Comparison of ENCODE assay signal across 16 cellular contexts in genomic region chr6:111957623-111958315, GRCh38.
A peak's percentile ranks its signal among the peaks of the same experiment; 100 is the strongest.
DNase-seq lines count a peak whose midpoint lies in the region; FAIRE-seq and TF ChIP-seq lines count a peak whose summit lies in the region.
"Had no signal": no experiment of that assay in that cellular context is flagged by ENCODE, and none has a peak within 500 bp of the region (broad histone marks: within the 10 kb centered on the region; RNA-seq: fewer than 3 reads in every experiment).

No MANE protein-coding gene starts in this region.

- peaks cover 19% of the 10 kb centered on the region for H3K4me1 ChIP-seq in BLaER1
- H3K4me1 ChIP-seq in H9 (ENCODE audit: insufficient read depth, low read length), result peaks cover 4% of the 10 kb centered on the region; the same call in 1 of the 2 replicates
- H3K4me1 ChIP-seq in tibial nerve, result peaks cover 0 to 5% (median 1%) of the 10 kb centered on the region in 4 donors
- H3K4me1 ChIP-seq: HAP-1 had no signal

- H3K9me3 Mint-ChIP-seq in H9 (peaks cover 0 to 2% of the 10 kb centered on the region in 2 experiments; a peak in 2 of 5 replicates), glutamatergic neuron (ENCODE audit: unreplicated experiment) (peaks cover 8% of the 10 kb centered on the region)

- peak overlapping the region; percentile 25 for H3K4me2 ChIP-seq in BLaER1
- H3K4me2 ChIP-seq in H9 (ENCODE audit: insufficient read depth, insufficient read length, low read length), result no peak overlapping the region

- no peak overlapping the region for H2BK20ac ChIP-seq in H9 (ENCODE audit: low read depth, low read length, poor library complexity, severe bottlenecking)

- no peak overlapping the region for H2AFZ ChIP-seq in H9 (ENCODE audit: low read length)

- no peak overlapping the region for H3K18ac ChIP-seq in H9 (ENCODE audit: insufficient read length, low read depth, low read length)

- no peak overlapping the region for H2BK120ac ChIP-seq in H9 (ENCODE audit: low read depth, low read length, poor library complexity, severe bottlenecking)

- H3K23me2 ChIP-seq in H9 (ENCODE audit: insufficient read length, low read depth, low read length, poor library complexity, severe bottlenecking), result no peaks in the 10 kb centered on the region

- no peak overlapping the region for H3K4me3 ChIP-seq in BLaER1
- H3K4me3 ChIP-seq in tibial nerve, result no peak overlapping the region
- H3K4me3 ChIP-seq: HAP-1 had no signal

- FAIRE-seq in GM12891 (lab: Jason Lieb, UNC), result no peak

- no peaks in the 10 kb centered on the region for H4K20me1 ChIP-seq in BLaER1
- H4K20me1 ChIP-seq in H9 (ENCODE audit: control insufficient read depth, insufficient read depth, insufficient read length), result no peaks in the 10 kb centered on the region

- H3K27ac ChIP-seq in BLaER1, result no peak overlapping the region
- no peak overlapping the region for H3K27ac ChIP-seq in H9 (ENCODE audit: insufficient read length, low read depth, low read length)
- H3K27ac ChIP-seq in tibial nerve, result no peak overlapping the region
- H3K27ac ChIP-seq: foreskin keratinocyte had no signal

- WGBS in H9 (ENCODE audit: extremely low coverage, insufficient read length, low lambda C conversion rate), result no CpG with 5 or more reads among the region's 10 CpGs
- WGBS in tibial nerve, 2 donors, result 74 to 81% methylated on average over 10 of the region's 10 CpGs

- H3K9ac ChIP-seq in BLaER1 (no peak overlapping the region), H9 (ENCODE audit: extremely low read depth, insufficient read length, low read length) (no peak overlapping the region)

- H2BK5ac ChIP-seq in H9 (ENCODE audit: insufficient read length, low read length), result no peak overlapping the region

- H3K27ac Mint-ChIP-seq in H9 (no peak overlapping the region), glutamatergic neuron (ENCODE audit: unreplicated experiment) (no peak overlapping the region)

- H3K4ac ChIP-seq in H9 (ENCODE audit: low read depth, low read length), result no peak overlapping the region

- H3K4me3 Mint-ChIP-seq in H9 (no peak overlapping the region), glutamatergic neuron (ENCODE audit: unreplicated experiment) (peak overlapping the region; percentile 28)

- no peak overlapping the region for H4K91ac ChIP-seq in H9 (ENCODE audit: insufficient read length, low read depth, low read length)

- TF ChIP-seq CTCF in H9 (conservative IDR thresholded peaks at IDR 0.05), result peak; percentile 36; the same call in 2 of the 3 replicates
- no peak for TF ChIP-seq CTCF in glutamatergic neuron (IDR thresholded peaks at IDR 0.05; ENCODE audit: partially characterized antibody, unreplicated experiment)
- TF ChIP-seq CTCF in tibial nerve (IDR thresholded peaks at IDR 0.05), result no peak

- H2BK12ac ChIP-seq in H9 (ENCODE audit: insufficient read length, low read depth, low read length), result no peak overlapping the region

- H4K8ac ChIP-seq in H9 (replicated peaks; ENCODE audit: insufficient read length, low read depth, low read length), result no peak overlapping the region

- H3K9me3 ChIP-seq in BLaER1, result no peaks in the 10 kb centered on the region
- no peaks in the 10 kb centered on the region for H3K9me3 ChIP-seq in H9 (ENCODE audit: control insufficient read depth, low read depth, low read length)
- H3K9me3 ChIP-seq in tibial nerve, result peaks cover 0 to 7% (median 0%) of the 10 kb centered on the region in 4 donors
- H3K9me3 ChIP-seq: HAP-1 had no signal

- TF ChIP-seq POLR2A in tibial nerve (IDR thresholded peaks at IDR 0.05) (no peak), GM12891 (IDR thresholded peaks at IDR 0.05; ENCODE audit: low read depth, low read length) (no peak)

- no peak overlapping the region for H2AK5ac ChIP-seq in H9 (ENCODE audit: insufficient read length, low read length)

- H2BK15ac ChIP-seq in H9 (ENCODE audit: low read depth, low read length), result no peak overlapping the region

- H3K79me2 ChIP-seq in H9 (ENCODE audit: insufficient read depth, low read length), result no peaks in the 10 kb centered on the region

- no peaks in the 10 kb centered on the region for H3K79me1 ChIP-seq in H9 (ENCODE audit: insufficient read depth, low read depth, low read length, poor library complexity, severe bottlenecking)

- peaks cover 1% of the 10 kb centered on the region; the same call in 1 of the 2 replicates for H3K27me3 Mint-ChIP-seq in H9 (ENCODE audit: low read depth)
- peaks cover 8% of the 10 kb centered on the region for H3K27me3 Mint-ChIP-seq in glutamatergic neuron (ENCODE audit: unreplicated experiment)
- H3K27me3 Mint-ChIP-seq: brain had no signal

- H3K4me1 Mint-ChIP-seq in H9, result peaks cover 11 to 17% of the 10 kb centered on the region in 2 experiments
- peaks cover 17% of the 10 kb centered on the region for H3K4me1 Mint-ChIP-seq in glutamatergic neuron (ENCODE audit: low read depth, unreplicated experiment)

- no peak overlapping the region for H3K23ac ChIP-seq in H9 (ENCODE audit: insufficient read length, low read depth, low read length)

- peak; percentile 78 for DNase-seq in H9
- peak; percentile 58 for DNase-seq in NCI-H345 treated with DMSO at 0.1 percent for 48 hours (lab: John Stamatoyannopoulos, UW; ENCODE audit: unreplicated experiment)
- DNase-seq in glutamatergic neuron, result peak; percentile 64
- DNase-seq in ecto neural progenitor cell (ENCODE audit: low spot score), result no peak
- DNase-seq in tibial nerve (ENCODE audit: low spot score in 2 of 2), result no peak
- DNase-seq in GM12891 (ENCODE audit: insufficient read length, low spot score), result no peak
- DNase-seq in hippocampal formation (lab: John Stamatoyannopoulos, UW), result no peak
- DNase-seq: activated naive CD4-positive, alpha-beta T cell; foreskin keratinocyte; GDM1; NK-92 treated with Interleukin-12 subunit alpha and Interleukin-12 subunit beta, amount 100 ng/mL, for 24 hours; SIG-M5; stimulated activated CD4-positive, alpha-beta T cell treated with anti-CD3 and anti-CD28 coated beads, Interleukin-2, amount 100 ng/mL, for 48 hours had no signal

- H3K56ac ChIP-seq in H9 (ENCODE audit: insufficient read length, low read depth, low read length), result no peak overlapping the region

- H3K36me3 Mint-ChIP-seq in H9 (ENCODE audit: insufficient read depth in 1 of 3, low read depth in 3 of 3), result 0 out of 7 replicates have a peak, but pooled peaks cover 0 to 4% (median 0%) of the 10 kb centered on the region in 3 experiments
- H3K36me3 Mint-ChIP-seq in glutamatergic neuron (ENCODE audit: unreplicated experiment), result no peaks in the 10 kb centered on the region
- H3K36me3 Mint-ChIP-seq: brain had no signal

- H3K36me3 ChIP-seq in BLaER1 (no peaks in the 10 kb centered on the region), tibial nerve (no peaks in the 10 kb centered on the region)
- H3K36me3 ChIP-seq: HAP-1 had no signal

- H4K5ac ChIP-seq in H9 (ENCODE audit: insufficient read length, low read depth, low read length), result no peak overlapping the region

- no peak overlapping the region for H3K14ac ChIP-seq in H9 (ENCODE audit: insufficient read depth, low read length)

- TF ChIP-seq EP300 in tibial nerve (IDR thresholded peaks at IDR 0.05), result no peak

- no peak overlapping the region for H3T11ph ChIP-seq in H9 (ENCODE audit: low read length)

- peaks cover 5% of the 10 kb centered on the region; the same call in 1 of the 2 replicates for H3K27me3 ChIP-seq in BLaER1
- no peaks in the 10 kb centered on the region for H3K27me3 ChIP-seq in H9 (ENCODE audit: insufficient read depth, low read length)
- H3K27me3 ChIP-seq in tibial nerve, result no peaks in the 10 kb centered on the region
- H3K27me3 ChIP-seq: foreskin keratinocyte had no signal

TF ChIP-seq in GM12891, 5 proteins besides CTCF, POLR2A, EP300 and RAD21:
- no peak for TF ChIP-seq POU2F2 (IDR thresholded peaks at IDR 0.05; ENCODE audit: low read depth, low read length)
- no peak for TF ChIP-seq SPI1 (IDR thresholded peaks at IDR 0.05; ENCODE audit: low read depth, low read length)
- no peak for TF ChIP-seq POLR2AphosphoS5 (IDR thresholded peaks at IDR 0.05; ENCODE audit: low read depth, low read length)
- TF ChIP-seq TAF1 (IDR thresholded peaks at IDR 0.05; ENCODE audit: low read depth, low read length), result no peak
- no peak for TF ChIP-seq PAX5 (IDR thresholded peaks at IDR 0.05; ENCODE audit: insufficient read depth, low read length, severe bottlenecking)
TF ChIP-seq in GM12891: peak in this region for 0.

Comparison
In these comparisons a context has a peak if more than half of its experiments do, and no peak if none do; other contexts are left out.
1. DNase-seq: peak in H9 (single experiment), NCI-H345 treated with DMSO at 0.1 percent for 48 hours (single experiment) and glutamatergic neuron (single experiment); none in ecto neural progenitor cell (single experiment), tibial nerve (0 of 2), GM12891 (single experiment) and hippocampal formation (0 of 2).